In genomic region chr3:141659821-141660597, GRCh38 we compare ENCODE assay signal across 1 cellular context.
TF ChIP-seq lines count a peak whose summit lies in the region.

No MANE protein-coding gene starts in this region.

TF ChIP-seq in SK-N-SH, 30 proteins besides CTCF, POLR2A, EP300 and RAD21 (continued from another document):
- TF ChIP-seq ZBTB33 (IDR thresholded peaks at IDR 0.05; ENCODE audit: borderline replicate concordance, low read depth) = no peak
- TF ChIP-seq MEF2A (IDR thresholded peaks at IDR 0.05; ENCODE audit: borderline replicate concordance, low read depth) = no peak
- TF ChIP-seq IRF3 (IDR thresholded peaks at IDR 0.05; ENCODE audit: low read depth, low read length) = no peak
- no peak for TF ChIP-seq GATA2 (CRISPR knock-in tag; IDR thresholded peaks at IDR 0.05)
- TF ChIP-seq NRF1 (IDR thresholded peaks at IDR 0.05; ENCODE audit: low read depth, low read length) = 0 out of 2 replicates have a peak, but pooled peaks have one; percentile 16
- TF ChIP-seq TAF1 (IDR thresholded peaks at IDR 0.05; ENCODE audit: borderline replicate concordance, low read depth, low read length) = no peak
- TF ChIP-seq ELF1 (IDR thresholded peaks at IDR 0.05) = no peak
- TF ChIP-seq REST (IDR thresholded peaks at IDR 0.05; ENCODE audit: low read depth, low read length) = no peak
- no peak for TF ChIP-seq FOSL2 (IDR thresholded peaks at IDR 0.05; ENCODE audit: borderline replicate concordance, low read depth)
- 0 out of 2 replicates have a peak, but pooled peaks have one; percentile 37 for TF ChIP-seq MAX (IDR thresholded peaks at IDR 0.05; ENCODE audit: low read depth)
- TF ChIP-seq POLR2AphosphoS5 (IDR thresholded peaks at IDR 0.05; ENCODE audit: low read depth, low read length) = no peak
- no peak for TF ChIP-seq NFIC (IDR thresholded peaks at IDR 0.05; ENCODE audit: borderline replicate concordance)
